In the genomic region with DNA sequence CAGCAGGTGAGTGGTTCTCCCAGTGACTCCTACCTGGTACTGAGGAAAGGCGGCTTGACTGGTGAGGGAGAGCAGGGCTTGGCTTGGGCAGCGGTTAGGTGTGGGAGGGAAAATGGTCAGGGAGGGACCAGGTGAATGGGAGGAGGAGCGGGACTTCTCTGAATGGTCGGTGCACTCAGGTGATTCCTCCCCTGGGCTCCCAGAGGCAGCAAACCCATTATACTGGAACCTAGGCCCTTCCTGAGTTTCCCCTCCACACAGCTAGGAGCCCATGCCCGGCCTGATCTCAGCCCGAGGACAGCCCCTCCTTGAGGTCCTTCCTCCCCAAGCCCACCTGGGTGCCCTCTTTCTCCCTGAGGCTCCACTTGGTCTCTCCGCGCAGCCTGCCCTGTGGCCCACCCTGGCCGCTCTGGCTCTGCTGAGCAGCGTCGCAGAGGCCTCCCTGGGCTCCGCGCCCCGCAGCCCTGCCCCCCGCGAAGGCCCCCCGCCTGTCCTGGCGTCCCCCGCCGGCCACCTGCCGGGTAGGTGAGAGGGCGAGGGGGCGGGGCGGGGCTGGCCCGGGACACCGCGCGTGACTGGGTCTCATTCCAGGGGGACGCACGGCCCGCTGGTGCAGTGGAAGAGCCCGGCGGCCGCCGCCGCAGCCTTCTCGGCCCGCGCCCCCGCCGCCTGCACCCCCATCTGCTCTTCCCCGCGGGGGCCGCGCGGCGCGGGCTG, we compare ENCODE assay signal across 9 cellular contexts. TPM values are rescaled to one million over a fixed set of nuclear protein-coding genes. Genes with fewer than 3 reads are reported as not detected.
DNase-seq lines count a peak whose midpoint lies in the region; ATAC-seq and TF ChIP-seq lines count a peak whose summit lies in the region.
"Had no signal": no experiment of that assay in that cellular context is flagged by ENCODE, and none has a peak within 500 bp of the region (broad histone marks: within the 10 kb centered on the region; RNA-seq: fewer than 3 reads in every experiment).

No MANE protein-coding gene starts in this region.

- ATAC-seq in naive thymus-derived CD8-positive, alpha-beta T cell, result no peak
- ATAC-seq in HG02571 (IDR thresholded peaks at IDR 0.05; ENCODE audit: unreplicated experiment), result no peak

- TF ChIP-seq CTCF in AG04450 (IDR thresholded peaks at IDR 0.05; ENCODE audit: low read depth, low read length) (no peak), colonic mucosa (IDR thresholded peaks at IDR 0.05) (no peak)

- H3K27ac Mint-ChIP-seq in naive thymus-derived CD8-positive, alpha-beta T cell, result no peak overlapping the region

- H3K4me1 ChIP-seq in HUES64 (ENCODE audit: insufficient read depth, low read length) (peaks cover 16% of the 10 kb centered on the region), colonic mucosa (peaks cover 18% of the 10 kb centered on the region)

- H3K36me3 Mint-ChIP-seq in naive thymus-derived CD8-positive, alpha-beta T cell, result peaks cover 0 to 5% (median 0%) of the 10 kb centered on the region in 3 donors

- H3K27me3 ChIP-seq in AG04450 (ENCODE audit: control insufficient read depth, insufficient read depth, low read length) (no peaks in the 10 kb centered on the region), HUES64 (ENCODE audit: insufficient read depth, low read length) (peaks cover 25% of the 10 kb centered on the region), colonic mucosa (peaks cover 5% of the 10 kb centered on the region)

- WGBS in HUES64, result 8% methylated on average over 48 of the region's 48 CpGs

- H3K36me3 ChIP-seq in HUES64 (ENCODE audit: insufficient read depth, low read length), result peaks cover 5% of the 10 kb centered on the region; the same call in 1 of the 2 replicates
- no peaks in the 10 kb centered on the region for H3K36me3 ChIP-seq in colonic mucosa

- H3K9ac ChIP-seq in HUES64 (ENCODE audit: low read depth, low read length) (no peak overlapping the region), colonic mucosa (ENCODE audit: low read depth in 2 of 2, low read length in 2 of 2) (peak overlapping the region; percentile 13 to 69)

- peaks cover 9 to 35% (median 19%) of the 10 kb centered on the region in 5 donors for H3K27me3 Mint-ChIP-seq in naive thymus-derived CD8-positive, alpha-beta T cell

- H3K4me1 Mint-ChIP-seq in naive thymus-derived CD8-positive, alpha-beta T cell, result peaks cover 14 to 30% (median 24%) of the 10 kb centered on the region in 4 donors

- peak overlapping the region; percentile 43 for H3K4me3 ChIP-seq in AG04450 (ENCODE audit: low read depth, low read length)
- H3K4me3 ChIP-seq in HUES64 (ENCODE audit: low read length), result peak overlapping the region; percentile 64
- H3K4me3 ChIP-seq in colonic mucosa, result peak overlapping the region; percentile 62

- H3K27ac ChIP-seq in AG04450 (ENCODE audit: low read depth, low read length) (no peak overlapping the region), HUES64 (ENCODE audit: low read depth, low read length) (no peak overlapping the region), colonic mucosa (peak overlapping the region; percentile 60)

- no peak for DNase-seq in AG04450 (ENCODE audit: low read depth, low spot score)
- DNase-seq in colonic mucosa, result peak; percentile 88
- DNase-seq in naive thymus-derived CD8-positive, alpha-beta T cell, result no peak
- no peak for DNase-seq in inferior parietal cortex (ENCODE audit: extremely low spot score)
- DNase-seq in AML-193 (lab: John Stamatoyannopoulos, UW), result no peak
- no peak for DNase-seq in activated CD4-positive, alpha-beta T cell treated with anti-CD3 and anti-CD28 coated beads, Interleukin-2, amount 50 U/mL, for 48 hours
- DNase-seq: activated CD4-positive, alpha-beta T cell treated with anti-CD3 and anti-CD28 coated beads for 4 hours had no signal

- H3K4me3 Mint-ChIP-seq in naive thymus-derived CD8-positive, alpha-beta T cell, result peak overlapping the region in 8 of 10 donors; percentile 18 to 77 (median 52)

- H3K9me3 ChIP-seq in AG04450 (ENCODE audit: control insufficient read depth, insufficient read depth, low read length) (no peaks in the 10 kb centered on the region), HUES64 (ENCODE audit: insufficient read depth, low read depth, low read length) (no peaks in the 10 kb centered on the region), colonic mucosa (no peaks in the 10 kb centered on the region)

- no peaks in the 10 kb centered on the region for H3K9me3 Mint-ChIP-seq in naive thymus-derived CD8-positive, alpha-beta T cell

- CTCF ChIA-PET in AG04450 (lab: Charles Lee), result interaction anchor here (0.8 to 6.8 kb wide), 31 partner anchors 10 to 408 kb away, joined by 3 to 438 read pairs (median 7); a partner anchor contains a TSS

- POLR2A ChIA-PET in AG04450 (lab: Yijun Ruan, JAX), result interaction anchor here (2.2 kb wide), 1 partner anchor 172 kb away, joined by 21 read pairs; no protein-coding TSS in a partner anchor
- POLR2A ChIA-PET in naive thymus-derived CD8-positive, alpha-beta T cell (lab: Charles Lee), result interaction anchor here (1.2 to 1.9 kb wide), 3 partner anchors 10 to 172 kb away, joined by 3 to 8 read pairs (median 5); a partner anchor contains a TSS

- intact Hi-C loops in colonic mucosa (cut with DNase I), result loop anchor here (1.0 to 10.0 kb wide), 4 partner anchors 109 to 401 kb away; a partner anchor contains a TSS

RNA-seq across cellular contexts. Expression of a gene that starts 2.3 kb away (rescaled TPM):
- polyA plus RNA-seq in AG04450 (2011; rRNA removed), result 0.21 TPM in 1 of 2 replicates, not detected in the other
- not detected in 2 replicates for polyA minus RNA-seq in AG04450 (2011; rRNA and poly(A)+ RNA removed)
- 5.1 TPM for polyA plus RNA-seq in HUES64 (2013, experiment 1 of 2)
- polyA plus RNA-seq in HUES64 (2013, experiment 2 of 2), result 6.8 TPM
- 1 to 10 TPM; 5.1 to 8.3 TPM for total RNA-seq in colonic mucosa
- total RNA-seq in naive thymus-derived CD8-positive, alpha-beta T cell, result under 1 TPM; 0.25 to 0.96 TPM
- polyA plus RNA-seq in naive thymus-derived CD8-positive, alpha-beta T cell, result not detected

RNA-seq across cellular contexts. Expression of a gene that starts 10.9 kb away (rescaled TPM):
- 11.2 and 16.1 TPM in 2 replicates for polyA plus RNA-seq in AG04450 (2011; rRNA removed)
- 31.2 and 43.9 TPM in 2 replicates for polyA minus RNA-seq in AG04450 (2011; rRNA and poly(A)+ RNA removed)
- polyA plus RNA-seq in HUES64 (2013, experiment 1 of 2), result 16.5 TPM
- 12.1 TPM for polyA plus RNA-seq in HUES64 (2013, experiment 2 of 2)
- 10 to 100 TPM; 17.3 to 27.9 TPM for total RNA-seq in colonic mucosa
- 10 to 100 TPM; 20.5 to 24.1 TPM for total RNA-seq in naive thymus-derived CD8-positive, alpha-beta T cell
- 10 to 100 TPM; 13.8 to 14.5 (median 14.4) TPM for polyA plus RNA-seq in naive thymus-derived CD8-positive, alpha-beta T cell

RNA-seq across cellular contexts. Expression of a gene that starts 33.9 kb away (rescaled TPM):
- 17.9 and 22.2 TPM in 2 replicates for polyA plus RNA-seq in AG04450 (2011; rRNA removed)
- 17.2 and 25.0 TPM in 2 replicates for polyA minus RNA-seq in AG04450 (2011; rRNA and poly(A)+ RNA removed)
- 46.3 TPM for polyA plus RNA-seq in HUES64 (2013, experiment 1 of 2)
- 36.1 TPM for polyA plus RNA-seq in HUES64 (2013, experiment 2 of 2)
- total RNA-seq in colonic mucosa, result 10 to 100 TPM; 11.5 to 43.1 TPM
- 10 to 100 TPM; 34.5 to 37.7 TPM for total RNA-seq in naive thymus-derived CD8-positive, alpha-beta T cell
- polyA plus RNA-seq in naive thymus-derived CD8-positive, alpha-beta T cell, result 10 to 100 TPM; 30.2 to 40.4 (median 35.7) TPM

RNA-seq across cellular contexts. Expression of a gene that starts 38.9 kb away (rescaled TPM):
- polyA plus RNA-seq in AG04450 (2011; rRNA removed), result 130 and 140 TPM in 2 replicates
- polyA minus RNA-seq in AG04450 (2011; rRNA and poly(A)+ RNA removed), result 64.5 and 77.1 TPM in 2 replicates
- 126 TPM for polyA plus RNA-seq in HUES64 (2013, experiment 1 of 2)
- polyA plus RNA-seq in HUES64 (2013, experiment 2 of 2), result 103 TPM
- 100 to 1,000 TPM; 183 to 270 TPM for total RNA-seq in colonic mucosa
- total RNA-seq in naive thymus-derived CD8-positive, alpha-beta T cell, result 10 to 100 TPM; 55.8 to 59.6 TPM
- polyA plus RNA-seq in naive thymus-derived CD8-positive, alpha-beta T cell, result 100 to 1,000 TPM; 149 to 213 (median 166) TPM

RNA-seq across cellular contexts. Expression of a gene that starts 43.1 kb away (rescaled TPM):
- polyA plus RNA-seq in AG04450 (2011; rRNA removed), result 39.0 and 50.4 TPM in 2 replicates
- polyA minus RNA-seq in AG04450 (2011; rRNA and poly(A)+ RNA removed), result 40.8 and 55.5 TPM in 2 replicates
- 55.9 TPM for polyA plus RNA-seq in HUES64 (2013, experiment 1 of 2)
- polyA plus RNA-seq in HUES64 (2013, experiment 2 of 2), result 64.7 TPM
- 10 to 100 TPM; 26.6 to 38.5 TPM for total RNA-seq in colonic mucosa
- under 1 TPM; 0.38 to 0.83 TPM for total RNA-seq in naive thymus-derived CD8-positive, alpha-beta T cell
- under 1 TPM in 2 of 3 donors, not detected in 1; 0.11 to 0.25 TPM for polyA plus RNA-seq in naive thymus-derived CD8-positive, alpha-beta T cell
